Comparison of ENCODE assay signal across 17 cellular contexts in the genomic region with DNA sequence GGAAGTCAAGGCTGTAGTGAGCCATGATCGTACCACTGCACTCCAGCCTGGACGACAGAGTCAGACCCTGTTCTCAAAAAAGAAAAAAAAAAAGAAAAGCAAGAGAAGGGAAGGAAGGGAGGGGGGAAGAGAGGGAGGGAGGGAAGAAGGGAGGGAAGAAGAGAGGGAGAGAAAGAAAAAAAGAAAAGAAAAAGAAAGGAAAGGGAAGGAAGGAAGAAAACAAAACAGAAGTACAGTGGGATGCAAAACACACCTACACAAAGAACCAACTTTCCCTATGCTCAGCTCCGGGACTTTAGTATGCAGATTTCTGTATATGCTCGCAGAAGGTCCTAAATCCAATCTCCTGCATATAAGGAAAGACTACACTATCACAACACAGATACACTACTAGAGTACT. TPM values are rescaled to one million over a fixed set of nuclear protein-coding genes. Genes with fewer than 3 reads are reported as not detected.
DNase-seq lines count a peak whose midpoint lies in the region; ATAC-seq and TF ChIP-seq lines count a peak whose summit lies in the region.
"Had no signal": no experiment of that assay in that cellular context is flagged by ENCODE, and none has a peak within 500 bp of the region (broad histone marks: within the 10 kb centered on the region; RNA-seq: fewer than 3 reads in every experiment).

No MANE protein-coding gene starts in this region.

- TF ChIP-seq CTCF in PC-9 (conservative IDR thresholded peaks at IDR 0.05) (no peak), hepatocyte (IDR thresholded peaks at IDR 0.05; ENCODE audit: poor library complexity) (no peak)

- H2AFZ ChIP-seq in PC-9 (no peak overlapping the region), hepatocyte (no peak overlapping the region)

- BruUV-seq in PC-9 (replicated peaks; lab: Mats Ljungman, UMichigan) = no TSS peak

- H3K27ac Mint-ChIP-seq in activated naive CD4-positive, alpha-beta T cell treated with anti-CD3 and anti-CD28 coated beads, Interleukin-2, amount 50 U/mL, for 24 hours = peak overlapping the region; percentile 41
- peak overlapping the region; percentile 37 for H3K27ac Mint-ChIP-seq in stimulated activated naive B cell treated with anti-CD40 and anti-IgM and Interleukin-4, amounts not matched to agents 10 μg/mL and 1 μg/mL and 100 μg/mL, for 72 hours
- H3K27ac Mint-ChIP-seq: activated naive CD4-positive, alpha-beta T cell treated with anti-CD3 and anti-CD28 coated beads, Interleukin-2, amount 10 ng/mL, durations not matched to agents 7 days and 5 days; stimulated activated naive CD8-positive, alpha-beta T cell treated with anti-CD3 and anti-CD28 coated beads, Interleukin-15, Interleukin-2, amounts not matched to agents 100 ng/mL and 50 ng/mL, for 24 hours had no signal

- H3K4me2 ChIP-seq in PC-9 (peak overlapping the region; percentile 91), hepatocyte (peak overlapping the region; percentile 86)

- H4K20me1 ChIP-seq in PC-9 (ENCODE audit: insufficient read depth) = peaks cover 19% of the 10 kb centered on the region
- peaks cover 18% of the 10 kb centered on the region for H4K20me1 ChIP-seq in hepatocyte (ENCODE audit: insufficient read depth, poor library complexity, severe bottlenecking)

- no peaks in the 10 kb centered on the region for H3K27me3 ChIP-seq in PC-9 (ENCODE audit: insufficient read depth, low read depth)
- no peaks in the 10 kb centered on the region for H3K27me3 ChIP-seq in hepatocyte
- H3K27me3 ChIP-seq: upper lobe of left lung had no signal

- H3K79me2 ChIP-seq in PC-9 (ENCODE audit: low read depth) = peaks cover 75% of the 10 kb centered on the region
- peaks cover 77% of the 10 kb centered on the region for H3K79me2 ChIP-seq in hepatocyte

- CTCF ChIA-PET in PC-9 (lab: Charles Lee) = interaction anchor here (0.6 to 0.7 kb wide), 2 partner anchors 26 to 48 kb away, joined by 5 to 9 read pairs; no protein-coding TSS in a partner anchor

- H3K9me3 ChIP-seq in PC-9 (ENCODE audit: insufficient read depth, low read depth) (no peaks in the 10 kb centered on the region), hepatocyte (ENCODE audit: low read depth) (no peaks in the 10 kb centered on the region)
- H3K9me3 ChIP-seq: upper lobe of left lung had no signal

- no peak for ATAC-seq in stimulated activated naive B cell treated with anti-CD40 and anti-IgM and Interleukin-4, amounts not matched to agents 10 μg/mL and 1 μg/mL and 100 μg/mL, for 72 hours (replicated peaks)
- ATAC-seq in GM21825 (IDR thresholded peaks at IDR 0.05; ENCODE audit: unreplicated experiment) = no peak
- ATAC-seq: right cardiac atrium had no signal

- POLR2A ChIA-PET in PC-9 (lab: Charles Lee; ENCODE audit: unreplicated experiment) = no interaction called here

- peaks cover 8% of the 10 kb centered on the region; the same call in 1 of the 2 replicates for H3F3A ChIP-seq in PC-9 (ENCODE audit: insufficient read depth, low read depth)

- no peaks in the 10 kb centered on the region for H3K9me2 ChIP-seq in PC-9 (ENCODE audit: insufficient read depth)
- no peaks in the 10 kb centered on the region for H3K9me2 ChIP-seq in hepatocyte (replicated peaks; ENCODE audit: insufficient read depth)

- H3K27ac ChIP-seq in PC-9 (no peak overlapping the region), hepatocyte (no peak overlapping the region)

- H3K9me3 Mint-ChIP-seq in activated naive CD4-positive, alpha-beta T cell treated with anti-CD3 and anti-CD28 coated beads, Interleukin-2, amount 50 U/mL, for 24 hours = peaks cover 5% of the 10 kb centered on the region
- no peaks in the 10 kb centered on the region for H3K9me3 Mint-ChIP-seq in stimulated activated naive B cell treated with anti-CD40 and anti-IgM and Interleukin-4, amounts not matched to agents 10 μg/mL and 1 μg/mL and 100 μg/mL, for 72 hours
- H3K9me3 Mint-ChIP-seq: stimulated activated naive CD8-positive, alpha-beta T cell treated with anti-CD3 and anti-CD28 coated beads, Interleukin-15, Interleukin-2, amounts not matched to agents 100 ng/mL and 50 ng/mL, for 24 hours had no signal

- 95% methylated on average over 4 of the region's 4 CpGs for WGBS in hepatocyte (ENCODE audit: low lambda C conversion rate, missing lambda C conversion rate)

- peaks cover 39% of the 10 kb centered on the region for H3K4me1 Mint-ChIP-seq in activated naive CD4-positive, alpha-beta T cell treated with anti-CD3 and anti-CD28 coated beads, Interleukin-2, amount 50 U/mL, for 24 hours
- H3K4me1 Mint-ChIP-seq in stimulated activated naive B cell treated with anti-CD40 and anti-IgM and Interleukin-4, amounts not matched to agents 10 μg/mL and 1 μg/mL and 100 μg/mL, for 72 hours = peaks cover 20 to 29% of the 10 kb centered on the region in 2 donors

- 0 out of 2 replicates have a peak overlapping the region, but pooled peaks have one; percentile 17 for H3K4me3 ChIP-seq in PC-9
- no peak overlapping the region for H3K4me3 ChIP-seq in hepatocyte
- H3K4me3 ChIP-seq: upper lobe of left lung had no signal

- H3K27me3 Mint-ChIP-seq in activated naive CD4-positive, alpha-beta T cell treated with anti-CD3 and anti-CD28 coated beads, Interleukin-2, amount 50 U/mL, for 24 hours = no peaks in the 10 kb centered on the region
- H3K27me3 Mint-ChIP-seq in stimulated activated naive B cell treated with anti-CD40 and anti-IgM and Interleukin-4, amounts not matched to agents 10 μg/mL and 1 μg/mL and 100 μg/mL, for 72 hours = no peaks in the 10 kb centered on the region
- H3K27me3 Mint-ChIP-seq: stimulated activated naive CD8-positive, alpha-beta T cell treated with anti-CD3 and anti-CD28 coated beads, Interleukin-15, Interleukin-2, amounts not matched to agents 100 ng/mL and 50 ng/mL, for 24 hours had no signal

- peaks cover 9% of the 10 kb centered on the region for H3K4me1 ChIP-seq in PC-9 (replicated peaks; ENCODE audit: insufficient read depth)
- peaks cover 7% of the 10 kb centered on the region for H3K4me1 ChIP-seq in hepatocyte (ENCODE audit: insufficient read depth)

- peak overlapping the region; percentile 7 for H3K4me3 Mint-ChIP-seq in activated naive CD4-positive, alpha-beta T cell treated with anti-CD3 and anti-CD28 coated beads, Interleukin-2, amount 50 U/mL, for 24 hours
- H3K4me3 Mint-ChIP-seq in stimulated activated naive B cell treated with anti-CD40 and anti-IgM and Interleukin-4, amounts not matched to agents 10 μg/mL and 1 μg/mL and 100 μg/mL, for 72 hours = no peak overlapping the region
- H3K4me3 Mint-ChIP-seq: activated naive CD4-positive, alpha-beta T cell treated with anti-CD3 and anti-CD28 coated beads, Interleukin-2, amount 10 ng/mL, durations not matched to agents 7 days and 5 days; stimulated activated naive CD8-positive, alpha-beta T cell treated with anti-CD3 and anti-CD28 coated beads, Interleukin-15, Interleukin-2, amounts not matched to agents 100 ng/mL and 50 ng/mL, for 24 hours had no signal

- intact Hi-C loops in PC-9 (cut with micrococcal nuclease; ENCODE audit: unreplicated experiment) = no loop called here

- no peak for DNase-seq in activated naive CD4-positive, alpha-beta T cell (lab: John Stamatoyannopoulos, UW)
- DNase-seq in PC-9 (no peak), hepatocyte (ENCODE audit: low spot score) (no peak), NCI-H524 (lab: John Stamatoyannopoulos, UW) (no peak), NCI-H345 (lab: John Stamatoyannopoulos, UW) (no peak)
- no peak for DNase-seq in stimulated activated naive B cell treated with anti-CD40 and anti-IgM and Interleukin-4, amounts not matched to agents 10 μg/mL and 1 μg/mL and 100 μg/mL, for 72 hours
- DNase-seq: activated CD4-positive, alpha-beta T cell treated with anti-CD3 and anti-CD28 coated beads for 1 hour; activated naive CD4-positive, alpha-beta T cell treated with anti-CD3 and anti-CD28 coated beads, Interleukin-2, amount 10 ng/mL, durations not matched to agents 7 days and 5 days; IMR-90; NCI-H187 treated with DMSO at 0.1 percent for 48 hours; NCI-H510A treated with DMSO at 0.1 percent for 48 hours; right cardiac atrium; T-helper 9 cell; upper lobe of left lung had no signal

- H3K36me3 Mint-ChIP-seq in activated naive CD4-positive, alpha-beta T cell treated with anti-CD3 and anti-CD28 coated beads, Interleukin-2, amount 50 U/mL, for 24 hours = peaks cover 9% of the 10 kb centered on the region
- peaks cover 2 to 22% of the 10 kb centered on the region in 2 donors for H3K36me3 Mint-ChIP-seq in stimulated activated naive B cell treated with anti-CD40 and anti-IgM and Interleukin-4, amounts not matched to agents 10 μg/mL and 1 μg/mL and 100 μg/mL, for 72 hours

- H3K36me3 ChIP-seq in PC-9 (ENCODE audit: low read depth) (peaks cover 4% of the 10 kb centered on the region; the same call in 1 of the 2 replicates), hepatocyte (replicated peaks; ENCODE audit: insufficient read depth, low read depth) (no peaks in the 10 kb centered on the region)
- H3K36me3 ChIP-seq: upper lobe of left lung had no signal

RNA-seq across cellular contexts. Expression of a gene that starts 2.5 kb away (rescaled TPM):
- total RNA-seq in PC-9 (2021) = 44.7 and 46.5 TPM in 2 replicates
- 94.8 and 101 TPM in 2 replicates for total RNA-seq in hepatocyte
- 84.6 and 88.1 TPM in 2 replicates for polyA plus RNA-seq in hepatocyte

RNA-seq across cellular contexts. Expression of a gene that starts 31.7 kb away (rescaled TPM):
- total RNA-seq in PC-9 (2021) (49.6 and 63.3 TPM in 2 replicates), hepatocyte (236 and 264 TPM in 2 replicates)
- polyA plus RNA-seq in hepatocyte = 138 and 143 TPM in 2 replicates

RNA-seq across cellular contexts. Expression of a gene that starts 37.1 kb away (rescaled TPM):
- total RNA-seq in PC-9 (2021) = 48.5 and 71.0 TPM in 2 replicates
- 58.0 and 67.0 TPM in 2 replicates for total RNA-seq in hepatocyte
- polyA plus RNA-seq in hepatocyte = 90.7 and 98.6 TPM in 2 replicates
